Comparison of ENCODE assay signal across 8 cellular contexts in the genomic region with DNA sequence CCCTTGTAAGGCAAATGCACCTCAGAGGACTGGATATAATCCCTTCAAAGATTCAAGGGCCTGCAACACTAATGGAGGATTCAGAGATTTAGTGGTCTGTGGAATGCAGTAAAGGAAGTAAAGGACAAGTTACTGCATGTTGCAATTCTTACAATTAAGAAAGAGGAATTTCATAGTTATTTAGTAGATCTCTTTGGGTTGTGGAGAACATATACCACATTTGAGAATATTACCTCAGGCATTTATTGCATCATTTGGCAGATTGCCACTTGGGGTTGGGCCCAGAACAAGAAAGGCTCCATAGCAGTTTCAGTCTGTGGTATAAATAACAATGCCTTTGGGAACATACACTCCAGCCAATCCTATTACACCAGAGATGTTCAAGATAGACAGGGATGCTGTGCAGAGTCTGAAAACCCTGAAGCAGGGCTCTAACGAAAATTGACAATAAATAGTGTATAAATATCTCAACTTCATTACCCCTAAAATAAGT. TPM values are rescaled to one million over a fixed set of nuclear protein-coding genes. Genes with fewer than 3 reads are reported as not detected.
DNase-seq lines count a peak whose midpoint lies in the region; ATAC-seq, FAIRE-seq and TF ChIP-seq lines count a peak whose summit lies in the region.

No MANE protein-coding gene starts in this region.

- H3F3A ChIP-seq in MM.1S (ENCODE audit: insufficient read depth, low read length) = no peaks in the 10 kb centered on the region

- H3K9me3 ChIP-seq in hepatocyte (ENCODE audit: low read depth) (no peaks in the 10 kb centered on the region), ascending aorta (no peaks in the 10 kb centered on the region), MM.1S (replicated peaks; ENCODE audit: insufficient read depth, low read length) (no peaks in the 10 kb centered on the region)

- H3K27me3 ChIP-seq in hepatocyte (no peaks in the 10 kb centered on the region), ascending aorta (no peaks in the 10 kb centered on the region), MM.1S (replicated peaks; ENCODE audit: insufficient read depth, low read length) (no peaks in the 10 kb centered on the region)

- DNase-seq in AG09319 (ENCODE audit: extremely low read depth, low read depth) (peak; percentile 85), HTR-8/SVneo (ENCODE audit: insufficient read length, low spot score) (peak; percentile 26), SW480 (ENCODE audit: low spot score) (peak; percentile 30), hepatocyte (ENCODE audit: low spot score) (peak; percentile 58), iPS-NIHi7 (ENCODE audit: extremely low spot score) (no peak), ascending aorta (ENCODE audit: low spot score in 2 of 2) (no peak), MM.1S (no peak)

- H3K36me3 ChIP-seq in hepatocyte (replicated peaks; ENCODE audit: insufficient read depth, low read depth) (no peaks in the 10 kb centered on the region), ascending aorta (no peaks in the 10 kb centered on the region), MM.1S (replicated peaks; ENCODE audit: insufficient read depth, low read length) (no peaks in the 10 kb centered on the region)

- H3K4me1 ChIP-seq in hepatocyte (ENCODE audit: insufficient read depth) (no peaks in the 10 kb centered on the region), ascending aorta (no peaks in the 10 kb centered on the region), MM.1S (ENCODE audit: low read length) (no peaks in the 10 kb centered on the region)

- no peak for TF ChIP-seq CTCF in AG09319 (IDR thresholded peaks at IDR 0.05; ENCODE audit: low read depth, low read length)
- no peak for TF ChIP-seq CTCF in hepatocyte (IDR thresholded peaks at IDR 0.05; ENCODE audit: poor library complexity)
- no peak for TF ChIP-seq CTCF in ascending aorta (IDR thresholded peaks at IDR 0.05)
- no peak for TF ChIP-seq CTCF in MM.1S (IDR thresholded peaks at IDR 0.05; ENCODE audit: low read length)

- no peaks in the 10 kb centered on the region for H3K9me2 ChIP-seq in hepatocyte (replicated peaks; ENCODE audit: insufficient read depth)
- H3K9me2 ChIP-seq in MM.1S (replicated peaks; ENCODE audit: insufficient read depth, low read length) = no peaks in the 10 kb centered on the region

- intact Hi-C loops in ascending aorta (cut with DNase I) = no loop called here

- ATAC-seq in GM19455 (IDR thresholded peaks at IDR 0.05; ENCODE audit: unreplicated experiment) = no peak

- H3K4me3 ChIP-seq in hepatocyte (no peak overlapping the region), ascending aorta (no peak overlapping the region), MM.1S (ENCODE audit: low read length) (no peak overlapping the region)

- no peak overlapping the region for H3K9ac ChIP-seq in MM.1S (ENCODE audit: low read length)

- H3K27ac ChIP-seq in hepatocyte = peak overlapping the region; percentile 58
- H3K27ac ChIP-seq in ascending aorta = no peak overlapping the region
- no peak overlapping the region for H3K27ac ChIP-seq in MM.1S (ENCODE audit: low read length)

- WGBS in hepatocyte (ENCODE audit: low lambda C conversion rate, missing lambda C conversion rate) = 38% methylated on average over 1 of the region's 1 CpG

- H4K20me1 ChIP-seq in hepatocyte (ENCODE audit: insufficient read depth, poor library complexity, severe bottlenecking) (no peaks in the 10 kb centered on the region), MM.1S (ENCODE audit: insufficient read depth, low read length) (no peaks in the 10 kb centered on the region)

- H3K79me2 ChIP-seq in hepatocyte (no peaks in the 10 kb centered on the region), MM.1S (ENCODE audit: low read length) (no peaks in the 10 kb centered on the region)

- H3K4me2 ChIP-seq in hepatocyte (no peak overlapping the region), MM.1S (ENCODE audit: low read depth, low read length) (no peak overlapping the region)

- no peak for FAIRE-seq in HTR-8/SVneo (lab: Jason Lieb, UNC)

- H2AFZ ChIP-seq in hepatocyte (no peak overlapping the region), MM.1S (ENCODE audit: low read length) (no peak overlapping the region)

RNA-seq across cellular contexts. Expression of gene EPM2A, which starts 20.9 kb away (rescaled TPM):
- total RNA-seq in hepatocyte (6.4 and 9.3 TPM in 2 replicates), ascending aorta (7.6 TPM)
- 6.9 and 7.2 TPM in 2 replicates for polyA plus RNA-seq in hepatocyte

RNA-seq across cellular contexts. Expression of gene FBXO30, which starts 58.4 kb away (rescaled TPM):
- total RNA-seq in hepatocyte (9.0 and 9.1 TPM in 2 replicates), ascending aorta (1.2 TPM)
- 2.0 and 2.8 TPM in 2 replicates for polyA plus RNA-seq in hepatocyte

Comparison
In these comparisons a context has a peak if more than half of its experiments do, and no peak if none do; other contexts are left out.
1. DNase-seq: peak in AG09319 (single experiment), HTR-8/SVneo (single experiment), SW480 (single experiment) and hepatocyte (single experiment); none in iPS-NIHi7 (single experiment), ascending aorta (0 of 2) and MM.1S (single experiment).